8 cellular contexts compared by ENCODE assay signal in the genomic region with DNA sequence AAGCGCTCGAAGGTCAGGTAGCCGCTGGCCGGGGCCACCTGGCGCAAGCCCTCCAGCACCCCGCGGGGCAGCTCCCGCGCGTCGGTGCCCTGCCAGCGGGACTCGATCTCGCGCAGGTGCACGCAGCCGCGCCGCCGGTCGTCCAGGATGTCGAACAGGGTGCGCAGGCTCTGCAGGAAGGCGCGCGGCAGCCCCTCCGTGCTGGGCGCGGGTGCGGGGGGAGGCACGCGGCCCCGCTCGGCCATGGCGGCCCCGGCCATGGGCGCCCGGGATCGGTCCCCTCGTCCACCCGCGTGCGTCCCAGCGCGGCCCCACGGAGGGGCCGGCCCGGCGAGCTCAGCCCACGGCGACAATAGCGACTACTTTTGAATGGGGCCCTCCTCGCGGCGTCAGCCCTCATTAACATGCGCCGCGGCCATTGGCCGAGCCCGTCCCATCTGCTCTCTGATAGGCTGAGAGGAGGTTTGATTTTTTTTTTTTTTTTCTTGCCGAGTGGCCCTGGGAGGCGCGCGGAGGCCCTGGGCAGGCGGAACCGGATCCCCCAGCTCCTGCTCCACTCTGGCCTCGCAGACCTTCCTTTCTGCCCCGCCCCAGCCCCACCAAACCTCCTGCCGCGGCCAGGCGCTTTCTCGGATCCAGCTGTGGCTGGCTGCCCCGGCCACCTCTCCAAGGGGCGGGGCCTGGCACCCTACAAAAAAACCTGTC.
DNase-seq lines count a peak whose midpoint lies in the region; ATAC-seq and TF ChIP-seq lines count a peak whose summit lies in the region.

A gene with protein sequence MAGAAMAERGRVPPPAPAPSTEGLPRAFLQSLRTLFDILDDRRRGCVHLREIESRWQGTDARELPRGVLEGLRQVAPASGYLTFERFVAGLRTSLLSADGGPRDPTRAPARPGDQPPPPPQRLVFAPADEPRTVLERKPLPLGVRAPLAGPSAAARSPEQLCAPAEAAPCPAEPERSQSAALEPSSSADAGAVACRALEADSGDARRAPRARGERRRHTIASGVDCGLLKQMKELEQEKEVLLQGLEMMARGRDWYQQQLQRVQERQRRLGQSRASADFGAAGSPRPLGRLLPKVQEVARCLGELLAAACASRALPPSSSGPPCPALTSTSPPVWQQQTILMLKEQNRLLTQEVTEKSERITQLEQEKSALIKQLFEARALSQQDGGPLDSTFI (minus strand): TSS at position 357 of the 705 bp plus-strand sequence. CDS start 97 bp downstream, at position 260.

- H3K27ac ChIP-seq in layer of hippocampus (ENCODE audit: low read depth, low read length): peak within 1 kb of the TSS; percentile 98

- peak within 1 kb of the TSS; percentile 52 for H3K4me3 ChIP-seq in AG09309 (ENCODE audit: control insufficient read depth, low read depth, low read length)
- H3K4me3 ChIP-seq in choroid plexus epithelial cell (ENCODE audit: low read depth, low read length): peak within 1 kb of the TSS; percentile 43

- H3K27me3 ChIP-seq in layer of hippocampus (ENCODE audit: control insufficient read depth, insufficient read depth, low read length): no peaks in the 10 kb centered on the region

- DNase-seq in AG09309 (ENCODE audit: low read depth) (no peak), NCI-H524 treated with DMSO at 0.1 percent for 48 hours (lab: John Stamatoyannopoulos, UW) (peak; percentile 80), choroid plexus epithelial cell (ENCODE audit: low read depth) (peak; percentile 81)
- DNase-seq in activated CD4-positive, alpha-beta T cell treated with anti-CD3 and anti-CD28 coated beads for 24 hours (ENCODE audit: low read depth in 2 of 2): peak; percentile 64 to 71
- peak; percentile 69 to 73 for DNase-seq in stimulated activated CD4-positive, alpha-beta T cell treated with anti-CD3 and anti-CD28 coated beads, Interleukin-1b, Interleukin-23, amount 100 ng/mL, for 4 hours (ENCODE audit: low read depth in 2 of 2)

- TF ChIP-seq CTCF in AG09309 (IDR thresholded peaks at IDR 0.05; ENCODE audit: control insufficient read depth, insufficient read depth, low read depth, low read length, missing control alignments) (no peak), choroid plexus epithelial cell (conservative IDR thresholded peaks at IDR 0.05; ENCODE audit: low read depth, low read length) (no peak)

- peak; percentile 62 for TF ChIP-seq POLR2A in GM19193 (IDR thresholded peaks at IDR 0.05; ENCODE audit: extremely low read depth, insufficient read depth, insufficient read length)

- peak; percentile 63 for ATAC-seq in HG03432 (IDR thresholded peaks at IDR 0.05; ENCODE audit: unreplicated experiment)
